In genomic region chr5:181047921-181048320, GRCh38 we compare ENCODE assay signal across 32 cellular contexts. TPM values are rescaled to one million over a fixed set of nuclear protein-coding genes. Genes with fewer than 3 reads are reported as not detected.
"Had no signal": no experiment of that assay in that cellular context is flagged by ENCODE, and none has a peak within 500 bp of the region (broad histone marks: within the 10 kb centered on the region; RNA-seq: fewer than 3 reads in every experiment).

No MANE protein-coding gene starts in this region.

- H3K27ac ChIP-seq: body of pancreas, esophagus squamous epithelium, skin epidermis, stomach, tibial artery, upper lobe of right lung had no signal

- H3K36me3 ChIP-seq: esophagus squamous epithelium, stomach, tibial artery, upper lobe of right lung had no signal

- H3K4me3 ChIP-seq: body of pancreas, esophagus squamous epithelium, heart right ventricle, lung, mucosa of descending colon, skin epidermis, stomach, tibial artery, upper lobe of right lung had no signal

- DNase-seq: activated CD4-positive, alpha-beta memory T cell treated with anti-CD3 and anti-CD28 coated beads, Interleukin-2, amount 10 ng/mL, durations not matched to agents 7 days and 5 days; activated CD4-positive, alpha-beta T cell treated with anti-CD3 and anti-CD28 coated beads for 1 hour; activated CD4-positive, alpha-beta T cell treated with anti-CD3 and anti-CD28 coated beads, Interleukin-2, amount 10 ng/mL, durations not matched to agents 7 days and 5 days; activated effector memory CD4-positive, alpha-beta T cell treated with Interleukin-2 at 50 U/mL for 16 hours; activated naive CD4-positive, alpha-beta T cell treated with Interleukin-2 at 50 U/mL for 16 hours; activated T-cell treated with anti-CD3 and anti-CD28 coated beads, Interleukin-2, amount 50 U/mL, for 72 hours; body of pancreas; dermis blood vessel endothelial cell; effector CD4-positive, alpha-beta T cell; esophagus squamous epithelium; foreskin melanocyte; heart right ventricle; kidney glomerular epithelial cell; mesendoderm; mucosa of descending colon; stimulated activated naive B cell treated with anti-CD40 and anti-IgM and Interleukin-4, amounts not matched to agents 10 μg/mL and 1 μg/mL and 100 μg/mL, for 72 hours; stomach; T-helper 17 cell; T1000; tibial artery; upper lobe of right lung had no signal

- H3K9me3 ChIP-seq: body of pancreas, esophagus squamous epithelium, heart right ventricle, mucosa of descending colon, stomach, tibial artery, upper lobe of right lung had no signal

RNA-seq across cellular contexts. Expression of gene BTNL9, which starts 7.9 kb away (rescaled TPM):
- total RNA-seq: activated CD4-positive, alpha-beta memory T cell treated with anti-CD3 and anti-CD28 coated beads, Interleukin-2, amount 10 ng/mL, durations not matched to agents 7 days and 5 days; activated CD4-positive, alpha-beta T cell treated with anti-CD3 and anti-CD28 coated beads, Interleukin-2, amount 10 ng/mL, durations not matched to agents 7 days and 5 days; myocyte; natural killer cell treated with Interleukin-12 subunit alpha and Interleukin-12 subunit beta and Interleukin-15 and Interleukin-18, amount 100 ng/mL, for 72 hours; osteoblast; progenitor cell of endocrine pancreas; renal cortical epithelial cell had no signal

RNA-seq across cellular contexts. Expression of gene BTNL3, which starts 59.3 kb away (rescaled TPM):
- total RNA-seq: activated CD4-positive, alpha-beta memory T cell treated with anti-CD3 and anti-CD28 coated beads, Interleukin-2, amount 10 ng/mL, durations not matched to agents 7 days and 5 days; activated CD4-positive, alpha-beta T cell treated with anti-CD3 and anti-CD28 coated beads, Interleukin-2, amount 10 ng/mL, durations not matched to agents 7 days and 5 days; aorta; dermis blood vessel endothelial cell; esophagus squamous epithelium; glomerular endothelial cell; left lobe of liver; myocyte; natural killer cell treated with Interleukin-12 subunit alpha and Interleukin-12 subunit beta and Interleukin-15 and Interleukin-18, amount 100 ng/mL, for 72 hours; osteoblast; progenitor cell of endocrine pancreas; renal cortical epithelial cell; sciatic nerve; T-helper 17 cell; upper lobe of right lung had no signal
